ENCODE assay signal across 15 cellular contexts in the genomic region with DNA sequence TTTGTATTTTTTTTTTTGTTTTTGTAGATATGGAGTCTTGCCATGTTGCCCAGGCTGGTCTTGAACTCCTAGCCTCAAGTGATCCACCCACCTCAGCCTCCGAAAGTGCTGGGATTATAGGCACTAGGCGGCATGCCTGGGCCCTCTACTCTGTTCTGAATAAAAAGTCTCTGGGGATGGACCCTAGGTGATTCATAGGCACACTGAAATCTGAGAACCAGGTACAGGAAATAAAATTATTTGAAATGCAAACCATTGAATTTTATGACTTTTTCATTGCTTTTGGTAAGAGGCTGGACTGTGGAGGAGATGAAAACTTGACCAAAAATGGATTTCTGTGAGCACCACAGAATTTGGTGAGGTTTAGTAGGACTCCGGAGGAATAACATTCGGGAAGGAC.
"Had no signal": no experiment of that assay in that cellular context is flagged by ENCODE, and none has a peak within 500 bp of the region (broad histone marks: within the 10 kb centered on the region; RNA-seq: fewer than 3 reads in every experiment).

No MANE protein-coding gene starts in this region.

- H3K27me3 Mint-ChIP-seq: activated CD4-positive, alpha-beta memory T cell treated with anti-CD3 and anti-CD28 coated beads, Interleukin-2, amount 10 ng/mL, durations not matched to agents 7 days and 5 days; activated CD4-positive, alpha-beta T cell treated with anti-CD3 and anti-CD28 coated beads for 36 hours; brain; stimulated activated naive CD8-positive, alpha-beta T cell treated with anti-CD3 and anti-CD28 coated beads, Interleukin-15, Interleukin-2, amounts not matched to agents 100 ng/mL and 50 ng/mL, for 24 hours had no signal

- H3K36me3 Mint-ChIP-seq: brain had no signal

- H3K27ac ChIP-seq: ovary, upper lobe of right lung, VCaP had no signal

- ATAC-seq: activated CD4-positive, alpha-beta T cell treated with anti-CD3 and anti-CD28 coated beads for 36 hours; upper lobe of right lung had no signal

- H3K9me3 ChIP-seq: ovary, upper lobe of right lung had no signal

- DNase-seq: activated CD4-positive, alpha-beta memory T cell treated with anti-CD3 and anti-CD28 coated beads, Interleukin-2, amount 10 ng/mL, durations not matched to agents 7 days and 5 days; activated CD4-positive, alpha-beta T cell treated with anti-CD3 and anti-CD28 coated beads for 36 hours; activated CD8-positive, alpha-beta memory T cell treated with anti-CD3 and anti-CD28 coated beads, Interleukin-2, amount 50 U/mL, for 4 hours; activated naive CD4-positive, alpha-beta T cell treated with anti-CD3 and anti-CD28 coated beads, Interleukin-2, amount 50 U/mL, for 16 hours; dermis blood vessel endothelial cell; hippocampal formation; ovary; stimulated activated CD4-positive, alpha-beta T cell treated with anti-CD3 and anti-CD28 coated beads, Interleukin-2, amount 100 ng/mL, for 48 hours; T-helper 1 cell; upper lobe of right lung had no signal

- H3K27ac Mint-ChIP-seq: activated CD4-positive, alpha-beta memory T cell treated with anti-CD3 and anti-CD28 coated beads, Interleukin-2, amount 10 ng/mL, durations not matched to agents 7 days and 5 days; activated CD4-positive, alpha-beta T cell treated with anti-CD3 and anti-CD28 coated beads for 36 hours; activated T-helper 1 cell treated with anti-CD3 and anti-CD28 coated beads, Interleukin-12 subunit alpha, Interleukin-12 subunit beta, Interleukin-2, Interleukin-4 antibody, amounts not matched to agents 30 ng/mL and 10 ng/mL and 1 ng/mL, durations not matched to agents 14 hours and 24 hours and 36 hours; brain; stimulated activated naive CD8-positive, alpha-beta T cell treated with anti-CD3 and anti-CD28 coated beads, Interleukin-15, Interleukin-2, amounts not matched to agents 100 ng/mL and 50 ng/mL, for 24 hours had no signal

- H3K4me3 ChIP-seq: lung, ovary, upper lobe of right lung had no signal

- H3K27me3 ChIP-seq: ovary, upper lobe of right lung had no signal

- H3K36me3 ChIP-seq: ovary, upper lobe of right lung had no signal

- H3K9me3 Mint-ChIP-seq: activated CD4-positive, alpha-beta memory T cell treated with anti-CD3 and anti-CD28 coated beads, Interleukin-2, amount 10 ng/mL, durations not matched to agents 7 days and 5 days; activated T-helper 1 cell treated with anti-CD3 and anti-CD28 coated beads, Interleukin-12 subunit alpha, Interleukin-12 subunit beta, Interleukin-2, Interleukin-4 antibody, amounts not matched to agents 30 ng/mL and 10 ng/mL and 1 ng/mL, durations not matched to agents 14 hours and 24 hours and 36 hours; brain; stimulated activated naive CD8-positive, alpha-beta T cell treated with anti-CD3 and anti-CD28 coated beads, Interleukin-15, Interleukin-2, amounts not matched to agents 100 ng/mL and 50 ng/mL, for 24 hours had no signal

- H3K4me3 Mint-ChIP-seq: activated CD4-positive, alpha-beta memory T cell treated with anti-CD3 and anti-CD28 coated beads, Interleukin-2, amount 10 ng/mL, durations not matched to agents 7 days and 5 days; activated CD4-positive, alpha-beta T cell treated with anti-CD3 and anti-CD28 coated beads for 36 hours; activated T-helper 1 cell treated with anti-CD3 and anti-CD28 coated beads, Interleukin-12 subunit alpha, Interleukin-12 subunit beta, Interleukin-2, Interleukin-4 antibody, amounts not matched to agents 30 ng/mL and 10 ng/mL and 1 ng/mL, durations not matched to agents 14 hours and 24 hours and 36 hours; brain; stimulated activated naive CD8-positive, alpha-beta T cell treated with anti-CD3 and anti-CD28 coated beads, Interleukin-15, Interleukin-2, amounts not matched to agents 100 ng/mL and 50 ng/mL, for 24 hours had no signal
